In genomic region chr4:88335092-88335665, GRCh38 we compare ENCODE assay signal across 14 cellular contexts. TPM values are rescaled to one million over a fixed set of nuclear protein-coding genes. Genes with fewer than 3 reads are reported as not detected.
A peak's percentile ranks its signal among the peaks of the same experiment; 100 is the strongest.
DNase-seq lines count a peak whose midpoint lies in the region; ATAC-seq and TF ChIP-seq lines count a peak whose summit lies in the region.
"Had no signal": no experiment of that assay in that cellular context is flagged by ENCODE, and none has a peak within 500 bp of the region (broad histone marks: within the 10 kb centered on the region; RNA-seq: fewer than 3 reads in every experiment).

No MANE protein-coding gene starts in this region.

- 65 to 82% methylated on average over 9 to 11 of the region's 11 CpGs for WGBS in endodermal cell (ENCODE audit: insufficient coverage in 1 of 2, insufficient read length in 1 of 2), 2 experiments

- peaks cover 27% of the 10 kb centered on the region for H3K4me1 Mint-ChIP-seq in activated naive CD4-positive, alpha-beta T cell treated with anti-CD3 and anti-CD28 coated beads, Interleukin-2, amount 10 ng/mL, durations not matched to agents 7 days and 5 days
- H3K4me1 Mint-ChIP-seq in endodermal cell = peaks cover 3% of the 10 kb centered on the region
- peaks cover 5% of the 10 kb centered on the region for H3K4me1 Mint-ChIP-seq in stimulated activated naive CD8-positive, alpha-beta T cell treated with anti-CD3 and anti-CD28 coated beads, Interleukin-15, amount 100 ng/mL, for 72 hours

- H3K27me3 ChIP-seq in endodermal cell (ENCODE audit: control insufficient read depth, insufficient read depth, low read length, poor library complexity, severe bottlenecking) (no peaks in the 10 kb centered on the region), left lung (no peaks in the 10 kb centered on the region), vagina (no peaks in the 10 kb centered on the region)
- H3K27me3 ChIP-seq: tibial artery had no signal

- peak; percentile 73 for ATAC-seq in left lung
- no peak for ATAC-seq in stimulated activated naive CD8-positive, alpha-beta T cell treated with anti-CD3 and anti-CD28 coated beads, Interleukin-15, amount 100 ng/mL, for 72 hours

- H3K4me3 ChIP-seq in endodermal cell (ENCODE audit: low read length) = no peak overlapping the region
- H3K4me3 ChIP-seq in left lung = no peak overlapping the region
- H3K4me3 ChIP-seq in vagina = no peak overlapping the region
- H3K4me3 ChIP-seq: tibial artery had no signal

- TF ChIP-seq POLR2A in vagina (IDR thresholded peaks at IDR 0.05) = no peak

- H3K27ac Mint-ChIP-seq in activated naive CD4-positive, alpha-beta T cell treated with anti-CD3 and anti-CD28 coated beads, Interleukin-2, amount 10 ng/mL, durations not matched to agents 7 days and 5 days = peak overlapping the region; percentile 19
- H3K27ac Mint-ChIP-seq in endodermal cell = no peak overlapping the region
- H3K27ac Mint-ChIP-seq in stimulated activated naive CD8-positive, alpha-beta T cell treated with anti-CD3 and anti-CD28 coated beads, Interleukin-15, amount 100 ng/mL, for 72 hours = no peak overlapping the region

- no peak overlapping the region for H3K27ac ChIP-seq in endodermal cell (ENCODE audit: low read depth, low read length)
- no peak overlapping the region for H3K27ac ChIP-seq in left lung
- H3K27ac ChIP-seq in vagina = peak overlapping the region; percentile 68
- H3K27ac ChIP-seq: tibial artery had no signal

- no peak for DNase-seq in activated naive CD4-positive, alpha-beta T cell treated with anti-CD3 and anti-CD28 coated beads, Interleukin-2, amount 10 ng/mL, durations not matched to agents 7 days and 5 days
- no peak for DNase-seq in activated naive CD4-positive, alpha-beta T cell treated with anti-CD3 and anti-CD28 coated beads, Interleukin-2, amount 50 U/mL, for 16 hours
- DNase-seq in endodermal cell (peak; percentile 54), left lung (no peak), vagina (ENCODE audit: extremely low spot score in 2 of 2) (peak in 1 of 2 donors; percentile 88), DMS79 treated with DMSO at 0.1 percent for 48 hours (lab: John Stamatoyannopoulos, UW) (no peak), NCI-H345 treated with DMSO at 0.1 percent for 48 hours (lab: John Stamatoyannopoulos, UW; ENCODE audit: unreplicated experiment) (no peak)
- DNase-seq in stimulated activated naive CD8-positive, alpha-beta T cell treated with anti-CD3 and anti-CD28 coated beads, Interleukin-15, amount 100 ng/mL, for 72 hours = no peak
- DNase-seq: activated CD4-positive, CD25-positive, alpha-beta regulatory T cell; COR-L47; NCI-H1436; NCI-H524 treated with DMSO at 0.1 percent for 48 hours; stimulated activated CD4-positive, alpha-beta T cell treated with anti-CD3 and anti-CD28 coated beads, Interleukin-12 subunit alpha, Interleukin-12 subunit beta, amount 100 ng/mL, for 4 hours; tibial artery had no signal

- no peak overlapping the region for H3K4me3 Mint-ChIP-seq in activated naive CD4-positive, alpha-beta T cell treated with anti-CD3 and anti-CD28 coated beads, Interleukin-2, amount 10 ng/mL, durations not matched to agents 7 days and 5 days
- no peak overlapping the region for H3K4me3 Mint-ChIP-seq in endodermal cell
- H3K4me3 Mint-ChIP-seq in stimulated activated naive CD8-positive, alpha-beta T cell treated with anti-CD3 and anti-CD28 coated beads, Interleukin-15, amount 100 ng/mL, for 72 hours = no peak overlapping the region

- H3K4me1 ChIP-seq in endodermal cell (ENCODE audit: control insufficient read depth, insufficient read depth, low read length) (no peaks in the 10 kb centered on the region), left lung (no peaks in the 10 kb centered on the region), vagina (peaks cover 13% of the 10 kb centered on the region)

- intact Hi-C loops in left lung (cut with DNase I) (no loop called here), vagina (cut with DNase I) (no loop called here)

- H3K36me3 Mint-ChIP-seq in activated naive CD4-positive, alpha-beta T cell treated with anti-CD3 and anti-CD28 coated beads, Interleukin-2, amount 10 ng/mL, durations not matched to agents 7 days and 5 days = no peaks in the 10 kb centered on the region
- H3K36me3 Mint-ChIP-seq in endodermal cell (ENCODE audit: low read depth) = no peaks in the 10 kb centered on the region

- H3K9ac ChIP-seq in endodermal cell (ENCODE audit: extremely low read depth, low read length, poor library complexity, severe bottlenecking) = no peak overlapping the region

- CTCF ChIA-PET in activated naive CD4-positive, alpha-beta T cell treated with anti-CD3 and anti-CD28 coated beads, Interleukin-2, amount 10 ng/mL, durations not matched to agents 7 days and 5 days (lab: Charles Lee) = interaction anchor here (0.6 to 1.3 kb wide), 2 partner anchors 13 to 123 kb away, joined by 3 read pairs; no protein-coding TSS in a partner anchor

- H3K9me3 Mint-ChIP-seq in activated naive CD4-positive, alpha-beta T cell treated with anti-CD3 and anti-CD28 coated beads, Interleukin-2, amount 10 ng/mL, durations not matched to agents 7 days and 5 days = peaks cover 1% of the 10 kb centered on the region
- H3K9me3 Mint-ChIP-seq in endodermal cell = no peaks in the 10 kb centered on the region
- no peaks in the 10 kb centered on the region for H3K9me3 Mint-ChIP-seq in stimulated activated naive CD8-positive, alpha-beta T cell treated with anti-CD3 and anti-CD28 coated beads, Interleukin-15, amount 100 ng/mL, for 72 hours

- TF ChIP-seq CTCF in endodermal cell (conservative IDR thresholded peaks at IDR 0.05) = no peak
- no peak for TF ChIP-seq CTCF in left lung (IDR thresholded peaks at IDR 0.05)
- no peak for TF ChIP-seq CTCF in vagina (IDR thresholded peaks at IDR 0.05)

- peaks cover 21% of the 10 kb centered on the region for H3K9me3 ChIP-seq in endodermal cell (ENCODE audit: control insufficient read depth, low read length)
- H3K9me3 ChIP-seq in left lung = no peaks in the 10 kb centered on the region
- H3K9me3 ChIP-seq in vagina = no peaks in the 10 kb centered on the region
- H3K9me3 ChIP-seq: tibial artery had no signal

- H3K27me3 Mint-ChIP-seq in activated naive CD4-positive, alpha-beta T cell treated with anti-CD3 and anti-CD28 coated beads, Interleukin-2, amount 10 ng/mL, durations not matched to agents 7 days and 5 days = peaks cover 10% of the 10 kb centered on the region
- H3K27me3 Mint-ChIP-seq in endodermal cell (ENCODE audit: insufficient read depth) = no peaks in the 10 kb centered on the region
- no peaks in the 10 kb centered on the region for H3K27me3 Mint-ChIP-seq in stimulated activated naive CD8-positive, alpha-beta T cell treated with anti-CD3 and anti-CD28 coated beads, Interleukin-15, amount 100 ng/mL, for 72 hours

- H3K36me3 ChIP-seq in endodermal cell (ENCODE audit: control insufficient read depth, insufficient read depth, low read length) = peaks cover 14% of the 10 kb centered on the region
- no peaks in the 10 kb centered on the region for H3K36me3 ChIP-seq in left lung
- H3K36me3 ChIP-seq in vagina = no peaks in the 10 kb centered on the region
- H3K36me3 ChIP-seq: tibial artery had no signal

RNA-seq across cellular contexts. Expression of gene HERC6, which starts 43.5 kb away (rescaled TPM):
- total RNA-seq in endodermal cell = 10 to 100 TPM in 1 of 2 donors, 1 to 10 TPM in 1; 9.9 to 12.7 TPM
- 0.71 TPM for polyA plus RNA-seq in endodermal cell (2013, experiment 1 of 2)
- 0.54 TPM for polyA plus RNA-seq in endodermal cell (2013, experiment 2 of 2)
- 10 to 100 TPM; 13.2 to 21.9 TPM for total RNA-seq in left lung
- 14.5 TPM for total RNA-seq in vagina

RNA-seq across cellular contexts. Expression of gene PPM1K, which starts 50.8 kb away (rescaled TPM):
- total RNA-seq in endodermal cell (10 to 100 TPM; 35.1 to 37.8 TPM), left lung (10 to 100 TPM; 19.1 to 23.2 TPM), vagina (22.8 TPM)
- 8.4 TPM for polyA plus RNA-seq in endodermal cell (2013, experiment 1 of 2)
- polyA plus RNA-seq in endodermal cell (2013, experiment 2 of 2) = 11.2 TPM
